12 cellular contexts compared by ENCODE assay signal in the genomic region with DNA sequence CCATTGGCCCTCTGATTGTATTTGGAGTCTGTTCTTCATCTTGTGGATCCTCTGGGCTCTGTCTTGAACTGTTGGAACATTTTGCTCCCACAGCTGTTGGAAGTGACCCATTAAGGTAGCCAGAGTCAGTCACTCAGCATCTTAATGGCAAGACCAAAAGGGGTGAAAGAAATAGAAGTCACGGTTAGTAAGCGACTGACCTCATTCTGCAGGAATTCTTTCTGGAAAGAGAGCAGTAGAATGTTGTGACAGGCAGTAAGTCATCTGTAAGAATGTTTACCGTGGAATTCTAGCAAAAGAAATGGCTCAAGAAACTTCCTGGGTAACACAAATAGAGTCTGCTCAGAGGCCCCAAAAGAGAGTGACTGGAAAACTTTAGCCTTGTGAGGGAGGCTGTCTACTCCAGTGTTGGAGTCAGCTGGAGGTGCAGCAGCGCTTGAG. TPM values are rescaled to one million over a fixed set of nuclear protein-coding genes. Genes with fewer than 3 reads are reported as not detected.
A peak's percentile ranks its signal among the peaks of the same experiment; 100 is the strongest.
DNase-seq lines count a peak whose midpoint lies in the region; ATAC-seq and TF ChIP-seq lines count a peak whose summit lies in the region.
"Had no signal": no experiment of that assay in that cellular context is flagged by ENCODE, and none has a peak within 500 bp of the region (broad histone marks: within the 10 kb centered on the region; RNA-seq: fewer than 3 reads in every experiment).

No MANE protein-coding gene starts in this region.

- no peaks in the 10 kb centered on the region for H3K79me2 ChIP-seq in SK-N-SH (ENCODE audit: insufficient read depth)
- H3K79me2 ChIP-seq: parathyroid adenoma had no signal

- no peak overlapping the region for H3K4me3 ChIP-seq in SK-N-SH (ENCODE audit: low read depth in 2 of 2, low read length in 1 of 2)

- no peaks in the 10 kb centered on the region for H3K36me3 ChIP-seq in SK-N-SH (replicated peaks in 1 of 2; ENCODE audit: control insufficient read depth in 1 of 2, insufficient read depth in 2 of 2, low read length in 1 of 2)

- TF ChIP-seq RAD21 in SK-N-SH (IDR thresholded peaks at IDR 0.05; ENCODE audit: low read length): no peak

- H3F3A ChIP-seq in SK-N-SH (replicated peaks; ENCODE audit: insufficient read depth): peaks cover 21% of the 10 kb centered on the region

- H3K27me3 ChIP-seq in SK-N-SH (ENCODE audit: insufficient read depth): no peaks in the 10 kb centered on the region
- no peaks in the 10 kb centered on the region for H3K27me3 ChIP-seq in foreskin keratinocyte

- H3K36me3 Mint-ChIP-seq in activated CD4-positive, alpha-beta memory T cell treated with anti-CD3 and anti-CD28 coated beads for 36 hours: no peaks in the 10 kb centered on the region
- H3K36me3 Mint-ChIP-seq: activated naive CD4-positive, alpha-beta T cell treated with anti-CD3 and anti-CD28 coated beads, Interleukin-2, amount 50 U/mL, for 24 hours had no signal

- H3K27ac Mint-ChIP-seq in activated CD4-positive, alpha-beta memory T cell treated with anti-CD3 and anti-CD28 coated beads for 36 hours: no peak overlapping the region
- H3K27ac Mint-ChIP-seq: activated naive CD4-positive, alpha-beta T cell treated with anti-CD3 and anti-CD28 coated beads, Interleukin-2, amount 50 U/mL, for 24 hours had no signal

- H3K4me3 Mint-ChIP-seq in activated CD4-positive, alpha-beta memory T cell treated with anti-CD3 and anti-CD28 coated beads for 36 hours: no peak overlapping the region
- H3K4me3 Mint-ChIP-seq: activated naive CD4-positive, alpha-beta T cell treated with anti-CD3 and anti-CD28 coated beads, Interleukin-2, amount 50 U/mL, for 24 hours had no signal

- no peaks in the 10 kb centered on the region for H3K9me3 ChIP-seq in SK-N-SH

- CTCF ChIA-PET in SK-N-SH (lab: Yijun Ruan, JAX): no interaction called here
- CTCF ChIA-PET in activated CD4-positive, alpha-beta memory T cell treated with anti-CD3 and anti-CD28 coated beads for 36 hours (lab: Charles Lee): no interaction called here

- H3K27me3 Mint-ChIP-seq in activated CD4-positive, alpha-beta memory T cell treated with anti-CD3 and anti-CD28 coated beads for 36 hours: peaks cover 9% of the 10 kb centered on the region

- peaks cover 5% of the 10 kb centered on the region for H3K4me1 Mint-ChIP-seq in activated CD4-positive, alpha-beta memory T cell treated with anti-CD3 and anti-CD28 coated beads for 36 hours (ENCODE audit: low read depth)
- H3K4me1 Mint-ChIP-seq: activated naive CD4-positive, alpha-beta T cell treated with anti-CD3 and anti-CD28 coated beads, Interleukin-2, amount 50 U/mL, for 24 hours had no signal

- intact Hi-C loops in activated CD4-positive, alpha-beta memory T cell treated with anti-CD3 and anti-CD28 coated beads for 36 hours (cut with micrococcal nuclease): no loop called here

- H3K4me2 ChIP-seq in SK-N-SH: peak overlapping the region; percentile 51; the same call in 1 of the 2 replicates

- H3K9me3 Mint-ChIP-seq in activated CD4-positive, alpha-beta memory T cell treated with anti-CD3 and anti-CD28 coated beads for 36 hours: no peaks in the 10 kb centered on the region
- H3K9me3 Mint-ChIP-seq: activated naive CD4-positive, alpha-beta T cell treated with anti-CD3 and anti-CD28 coated beads, Interleukin-2, amount 50 U/mL, for 24 hours had no signal

- TF ChIP-seq CTCF in SK-N-SH (IDR thresholded peaks at IDR 0.05): no peak
- no peak for TF ChIP-seq CTCF in foreskin keratinocyte (conservative IDR thresholded peaks at IDR 0.05)

- no peaks in the 10 kb centered on the region for H3K9me2 ChIP-seq in SK-N-SH

- H3K4me1 ChIP-seq in SK-N-SH (ENCODE audit: control insufficient read depth in 1 of 2, insufficient read depth in 2 of 2, low read depth in 1 of 2, low read length in 1 of 2) (peaks cover 0 to 14% of the 10 kb centered on the region in 2 experiments; a peak in 2 of 4 replicates), foreskin keratinocyte (peaks cover 10% of the 10 kb centered on the region)
- H3K4me1 ChIP-seq: parathyroid adenoma had no signal

- POLR2A ChIA-PET in SK-N-SH (lab: Yijun Ruan, JAX): no interaction called here
- POLR2A ChIA-PET in activated CD4-positive, alpha-beta memory T cell treated with anti-CD3 and anti-CD28 coated beads for 36 hours (lab: Charles Lee): no interaction called here

- peak; percentile 76 for ATAC-seq in foreskin keratinocyte
- no peak for ATAC-seq in GM21423 (IDR thresholded peaks at IDR 0.05; ENCODE audit: unreplicated experiment)
- ATAC-seq: activated CD4-positive, CD25-positive, alpha-beta regulatory T cell treated with anti-CD3 and anti-CD28 coated beads, Interleukin-2, amount 50 U/mL, for 24 hours had no signal

- WGBS in SK-N-SH (ENCODE audit: low lambda C conversion rate): 19% methylated on average over 4 of the region's 4 CpGs

- H2AFZ ChIP-seq in SK-N-SH (ENCODE audit: low read depth): no peak overlapping the region
- H2AFZ ChIP-seq: parathyroid adenoma had no signal

- H3K27ac ChIP-seq in SK-N-SH (ENCODE audit: low read depth in 2 of 2, low read length in 1 of 2) (peak overlapping the region; percentile 68 to 82; a peak in 3 of 4 replicates), foreskin keratinocyte (no peak overlapping the region)
- H3K27ac ChIP-seq: parathyroid adenoma had no signal

- DNase-seq in ELF-1 (ENCODE audit: low read depth, low spot score) (peak; percentile 25), SK-N-SH (no peak), foreskin keratinocyte (peak; percentile 75 to 88), renal cortical epithelial cell (ENCODE audit: low read depth) (peak; percentile 98), NCI-H1417 (lab: John Stamatoyannopoulos, UW) (no peak)
- no peak for DNase-seq in stimulated activated naive CD4-positive, alpha-beta T cell treated with Interleukin-2 at 50 U/mL for 16 hours (lab: John Stamatoyannopoulos, UW)
- no peak for DNase-seq in activated CD4-positive, alpha-beta memory T cell treated with anti-CD3 and anti-CD28 coated beads for 36 hours
- DNase-seq: Kasumi-1 had no signal

- TF ChIP-seq EP300 in SK-N-SH (IDR thresholded peaks at IDR 0.05; ENCODE audit: borderline replicate concordance in 1 of 2, low read depth in 1 of 2, low read length in 1 of 2): peak in 1 of 2 experiments; percentile 88; a peak in 2 of 4 replicates

- peak overlapping the region; percentile 40; the same call in 1 of the 2 replicates for H3K9ac ChIP-seq in SK-N-SH
- H3K9ac ChIP-seq: parathyroid adenoma had no signal

- H4K20me1 ChIP-seq in SK-N-SH (ENCODE audit: insufficient read depth): no peaks in the 10 kb centered on the region

TF ChIP-seq in SK-N-SH, 30 proteins besides CTCF, POLR2A, EP300 and RAD21 (continues in another document):
- TF ChIP-seq, protein P1, sequence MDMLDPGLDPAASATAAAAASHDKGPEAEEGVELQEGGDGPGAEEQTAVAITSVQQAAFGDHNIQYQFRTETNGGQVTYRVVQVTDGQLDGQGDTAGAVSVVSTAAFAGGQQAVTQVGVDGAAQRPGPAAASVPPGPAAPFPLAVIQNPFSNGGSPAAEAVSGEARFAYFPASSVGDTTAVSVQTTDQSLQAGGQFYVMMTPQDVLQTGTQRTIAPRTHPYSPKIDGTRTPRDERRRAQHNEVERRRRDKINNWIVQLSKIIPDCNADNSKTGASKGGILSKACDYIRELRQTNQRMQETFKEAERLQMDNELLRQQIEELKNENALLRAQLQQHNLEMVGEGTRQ (IDR thresholded peaks at IDR 0.05; ENCODE audit: borderline replicate concordance, low read depth, low read length): no peak
- peak; percentile 91 for TF ChIP-seq TCF12 (IDR thresholded peaks at IDR 0.05)
- TF ChIP-seq TEAD4 (IDR thresholded peaks at IDR 0.05; ENCODE audit: borderline replicate concordance, insufficient read depth): peak; percentile 96
- no peak for TF ChIP-seq MXI1 (IDR thresholded peaks at IDR 0.05; ENCODE audit: low read depth, low read length)
- TF ChIP-seq, protein P2, sequence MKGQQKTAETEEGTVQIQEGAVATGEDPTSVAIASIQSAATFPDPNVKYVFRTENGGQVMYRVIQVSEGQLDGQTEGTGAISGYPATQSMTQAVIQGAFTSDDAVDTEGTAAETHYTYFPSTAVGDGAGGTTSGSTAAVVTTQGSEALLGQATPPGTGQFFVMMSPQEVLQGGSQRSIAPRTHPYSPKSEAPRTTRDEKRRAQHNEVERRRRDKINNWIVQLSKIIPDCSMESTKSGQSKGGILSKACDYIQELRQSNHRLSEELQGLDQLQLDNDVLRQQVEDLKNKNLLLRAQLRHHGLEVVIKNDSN (IDR thresholded peaks at IDR 0.05; ENCODE audit: borderline replicate concordance, low read depth): no peak
- peak; percentile 69; the same call in 1 of the 2 replicates for TF ChIP-seq POLR2AphosphoS5 (IDR thresholded peaks at IDR 0.05; ENCODE audit: low read depth, low read length)
- TF ChIP-seq, protein P3, sequence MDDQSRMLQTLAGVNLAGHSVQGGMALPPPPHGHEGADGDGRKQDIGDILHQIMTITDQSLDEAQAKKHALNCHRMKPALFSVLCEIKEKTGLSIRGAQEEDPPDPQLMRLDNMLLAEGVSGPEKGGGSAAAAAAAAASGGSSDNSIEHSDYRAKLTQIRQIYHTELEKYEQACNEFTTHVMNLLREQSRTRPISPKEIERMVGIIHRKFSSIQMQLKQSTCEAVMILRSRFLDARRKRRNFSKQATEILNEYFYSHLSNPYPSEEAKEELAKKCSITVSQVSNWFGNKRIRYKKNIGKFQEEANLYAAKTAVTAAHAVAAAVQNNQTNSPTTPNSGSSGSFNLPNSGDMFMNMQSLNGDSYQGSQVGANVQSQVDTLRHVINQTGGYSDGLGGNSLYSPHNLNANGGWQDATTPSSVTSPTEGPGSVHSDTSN (IDR thresholded peaks at IDR 0.05): peak; percentile 94
- TF ChIP-seq RFX5 (IDR thresholded peaks at IDR 0.05; ENCODE audit: low read length): no peak
- TF ChIP-seq NFIC (IDR thresholded peaks at IDR 0.05; ENCODE audit: borderline replicate concordance): peak; percentile 83
- TF ChIP-seq FOSL2 (IDR thresholded peaks at IDR 0.05; ENCODE audit: borderline replicate concordance, low read depth): peak; percentile 87; the same call in 1 of the 2 replicates
- peak; percentile 35; the same call in 1 of the 2 replicates for TF ChIP-seq YY1 (IDR thresholded peaks at IDR 0.05; ENCODE audit: low read depth)
- peak; percentile 94 for TF ChIP-seq JUND (IDR thresholded peaks at IDR 0.05)

RNA-seq across cellular contexts. Expression of a gene that starts 28.6 kb away (rescaled TPM):
- polyA plus RNA-seq in SK-N-SH (2012; rRNA removed): 572 and 805 TPM in 2 replicates
- 444 and 596 TPM in 2 replicates for polyA plus RNA-seq in SK-N-SH (2012; cell fraction: cytosol; rRNA removed)
- polyA plus RNA-seq in SK-N-SH (2012; cell fraction: nucleus; rRNA removed): 772 and 1,095 TPM in 2 replicates
- 12.7 and 49.3 TPM in 2 replicates for total RNA-seq in foreskin keratinocyte
- polyA plus RNA-seq in foreskin keratinocyte: 3.1 and 15.6 TPM in 2 replicates
- total RNA-seq in renal cortical epithelial cell: 215 and 425 TPM in 2 replicates
- 1 to 10 TPM in 1 of 2 experiments, under 1 TPM in 1; 0.52 to 1.2 TPM for total RNA-seq in activated CD4-positive, alpha-beta memory T cell treated with anti-CD3 and anti-CD28 coated beads for 36 hours

Comparison
In these comparisons a context has a peak if more than half of its experiments do, and no peak if none do; other contexts are left out.
1. DNase-seq: peak in ELF-1 (single experiment), foreskin keratinocyte (2 of 2) and renal cortical epithelial cell (single experiment); none in SK-N-SH (single experiment), NCI-H1417 (0 of 3), stimulated activated naive CD4-positive, alpha-beta T cell treated with Interleukin-2 at 50 U/mL for 16 hours (single experiment) and activated CD4-positive, alpha-beta memory T cell treated with anti-CD3 and anti-CD28 coated beads for 36 hours (single experiment).